In the genomic region with DNA sequence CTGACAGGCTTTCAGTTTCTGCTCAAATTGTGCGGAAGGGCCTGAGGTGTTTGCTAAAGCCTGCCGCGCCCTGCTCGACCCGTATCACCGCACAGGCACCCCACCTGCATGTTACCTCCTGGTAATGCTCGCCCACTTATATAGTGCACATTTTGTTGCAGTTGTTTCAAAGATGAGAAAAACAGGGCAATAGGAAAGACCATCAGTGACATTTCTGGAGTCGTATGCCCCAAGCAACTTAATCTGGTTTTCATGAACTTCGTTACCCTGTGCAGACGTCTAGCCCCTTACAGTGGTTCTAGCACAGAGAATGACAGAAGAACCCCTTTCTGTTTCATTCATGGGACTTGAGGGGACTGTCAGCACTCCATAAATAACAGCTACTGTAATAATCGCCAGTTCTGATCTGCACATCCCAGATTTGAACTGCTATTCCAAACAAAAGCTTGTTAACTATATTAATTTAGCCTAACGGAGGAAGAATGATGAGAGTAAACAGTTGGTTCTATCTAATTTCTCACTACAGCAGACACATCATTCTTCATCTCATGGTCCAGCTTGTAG, we compare ENCODE assay signal across 8 cellular contexts. TPM values are rescaled to one million over a fixed set of nuclear protein-coding genes. Genes with fewer than 3 reads are reported as not detected.
DNase-seq lines count a peak whose midpoint lies in the region; ATAC-seq, FAIRE-seq and TF ChIP-seq lines count a peak whose summit lies in the region.

No MANE protein-coding gene starts in this region.

- FAIRE-seq in frontal cortex (lab: Jason Lieb, UNC), result no peak

- no peak overlapping the region for H2AK5ac ChIP-seq in neuronal stem cell (ENCODE audit: low read depth, low read length)

- H3K27me3 ChIP-seq in neuronal stem cell (ENCODE audit: control insufficient read depth in 3 of 3, insufficient read depth in 3 of 3, low read depth in 1 of 3, low read length in 3 of 3), result no peaks in the 10 kb centered on the region

- H2AFZ ChIP-seq in neuronal stem cell (ENCODE audit: low read length), result peak overlapping the region; percentile 97

- no peak overlapping the region for H2BK12ac ChIP-seq in neuronal stem cell (ENCODE audit: low read length)

- H3K27ac Mint-ChIP-seq in effector memory CD8-positive, alpha-beta T cell, result peak overlapping the region; percentile 81 to 90

- H3K36me3 Mint-ChIP-seq in effector memory CD8-positive, alpha-beta T cell (ENCODE audit: insufficient read depth), result peaks cover 19% of the 10 kb centered on the region

- ATAC-seq in GM18498 (IDR thresholded peaks at IDR 0.05; ENCODE audit: unreplicated experiment) (peak; percentile 23), GM21786 (IDR thresholded peaks at IDR 0.05; ENCODE audit: unreplicated experiment) (peak; percentile 22)
- ATAC-seq in effector memory CD8-positive, alpha-beta T cell (replicated peaks), result peak; percentile 2

- H4K8ac ChIP-seq in neuronal stem cell (ENCODE audit: low read depth, low read length), result no peak overlapping the region

- H3K23ac ChIP-seq in neuronal stem cell (ENCODE audit: low read depth, low read length, poor library complexity), result peak overlapping the region; percentile 77

- peaks cover 0 to 6% of the 10 kb centered on the region in 2 donors for H3K27me3 Mint-ChIP-seq in effector memory CD8-positive, alpha-beta T cell

- no peak overlapping the region for H2BK15ac ChIP-seq in neuronal stem cell (ENCODE audit: low read length)

- no peaks in the 10 kb centered on the region for H3K9me3 Mint-ChIP-seq in effector memory CD8-positive, alpha-beta T cell

- peak overlapping the region; percentile 85 for H3K4me2 ChIP-seq in neuronal stem cell (ENCODE audit: insufficient read depth, low read length, poor library complexity, severe bottlenecking)

- H3K4me1 ChIP-seq in neuronal stem cell (ENCODE audit: control insufficient read depth in 2 of 2, insufficient read depth in 1 of 2, low read depth in 1 of 2, low read length in 2 of 2), result peaks cover 5 to 7% of the 10 kb centered on the region in 2 donors

- peak overlapping the region; percentile 76 for H2BK5ac ChIP-seq in neuronal stem cell (ENCODE audit: low read length)

- no peak overlapping the region for H3K27ac ChIP-seq in neuronal stem cell (replicated peaks; ENCODE audit: low read length)

- intact Hi-C loops in posterior vena cava (cut with DNase I), result no loop called here

- DNase-seq in LNCaP clone FGC (ENCODE audit: low read depth) (no peak), neuronal stem cell (ENCODE audit: low spot score) (no peak), posterior vena cava (ENCODE audit: low spot score) (no peak), frontal cortex (ENCODE audit: low spot score in 2 of 2) (no peak), COLO829 (ENCODE audit: low spot score) (no peak)
- no peak for DNase-seq in effector memory CD8-positive, alpha-beta T cell

- H3K18ac ChIP-seq in neuronal stem cell (ENCODE audit: low read length), result peak overlapping the region; percentile 98

- peak overlapping the region; percentile 57 to 70 for H3K4me3 Mint-ChIP-seq in effector memory CD8-positive, alpha-beta T cell

- peaks cover 4% of the 10 kb centered on the region for H3K79me1 ChIP-seq in neuronal stem cell (ENCODE audit: low read depth, low read length)

- H3K9me3 ChIP-seq in neuronal stem cell (replicated peaks in 1 of 2; ENCODE audit: control insufficient read depth in 2 of 2, insufficient read depth in 1 of 2, low read depth in 1 of 2, low read length in 2 of 2), result no peaks in the 10 kb centered on the region

- peak overlapping the region; percentile 50 for H2BK120ac ChIP-seq in neuronal stem cell (ENCODE audit: low read depth, low read length)

- no peak overlapping the region for H3K4ac ChIP-seq in neuronal stem cell (ENCODE audit: low read length)

- no CpG with 5 or more reads among the region's 12 CpGs for WGBS in neuronal stem cell (ENCODE audit: extremely low coverage in 2 of 2, insufficient read length in 2 of 2, insufficient replicate concordance in 1 of 2), 2 donors

- H3K4me3 ChIP-seq in LNCaP clone FGC (ENCODE audit: low read depth, low read length) (peak overlapping the region; percentile 72), neuronal stem cell (ENCODE audit: low read length in 2 of 2) (peak overlapping the region; percentile 64 to 91)

- H4K91ac ChIP-seq in neuronal stem cell (ENCODE audit: low read depth, low read length, poor library complexity), result no peak overlapping the region

- no peak for TF ChIP-seq CTCF in LNCaP clone FGC (IDR thresholded peaks at IDR 0.05; ENCODE audit: control insufficient read depth, extremely low read depth, insufficient read depth)

- H3K4me1 Mint-ChIP-seq in effector memory CD8-positive, alpha-beta T cell (ENCODE audit: low read depth in 2 of 2), result peaks cover 36 to 44% of the 10 kb centered on the region in 2 donors

- H3K9ac ChIP-seq in neuronal stem cell (ENCODE audit: low read depth, low read length, poor library complexity), result no peak overlapping the region

- H3K36me3 ChIP-seq in neuronal stem cell (replicated peaks in 1 of 2; ENCODE audit: control insufficient read depth in 2 of 2, insufficient read depth in 2 of 2, low read length in 2 of 2), result peaks cover 14 to 27% of the 10 kb centered on the region in 2 donors

- no peak overlapping the region for H3K14ac ChIP-seq in neuronal stem cell (ENCODE audit: low read length)

RNA-seq across cellular contexts. Expression of a gene that starts 0.9 kb away (rescaled TPM):
- 95.6 TPM for polyA plus RNA-seq in neuronal stem cell (2013, experiment 1 of 2)
- 95.4 TPM for polyA plus RNA-seq in neuronal stem cell (2013, experiment 2 of 2)
- total RNA-seq in posterior vena cava (10 to 100 TPM; 62.5 to 68.8 TPM), frontal cortex (24.9 TPM)
